ENCODE assay signal across 16 cellular contexts in the genomic region with DNA sequence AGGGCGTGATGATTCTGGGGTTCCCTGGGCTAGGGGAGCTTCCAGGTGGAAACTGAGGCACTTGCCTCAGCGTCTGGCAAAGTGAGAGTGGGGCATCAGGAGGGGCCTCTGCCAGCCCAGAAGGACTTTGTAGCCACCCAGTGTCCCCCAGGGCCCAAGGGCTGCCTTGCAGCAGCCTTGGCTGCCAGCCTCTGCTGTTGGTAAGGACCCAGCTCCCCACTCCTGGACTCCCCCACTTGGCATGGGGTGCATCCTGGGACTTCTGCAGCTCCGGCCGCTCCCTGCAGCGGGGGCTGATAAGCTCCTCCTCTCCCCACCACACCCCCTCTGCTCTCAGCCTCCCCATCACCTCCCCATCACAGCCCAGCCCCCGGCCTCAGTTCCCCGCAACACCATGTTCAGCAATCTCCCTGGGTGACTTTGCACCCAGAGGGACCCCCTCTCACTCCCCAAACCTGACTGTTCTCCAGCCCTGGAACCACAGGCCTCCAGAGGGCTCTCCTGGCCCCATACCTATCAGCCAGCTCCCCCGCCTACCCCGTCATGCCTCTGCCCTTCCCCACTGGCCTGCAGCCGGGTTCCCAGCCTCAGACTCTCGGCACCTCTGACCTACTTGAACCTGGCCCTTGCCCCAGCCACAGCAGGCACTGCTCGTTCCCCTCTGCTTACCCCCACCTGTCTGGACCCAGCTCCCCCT.
"Had no signal": no experiment of that assay in that cellular context is flagged by ENCODE, and none has a peak within 500 bp of the region (broad histone marks: within the 10 kb centered on the region; RNA-seq: fewer than 3 reads in every experiment).

No MANE protein-coding gene starts in this region.

- H3K4me3 ChIP-seq: adrenal gland, cardiac muscle cell, colonic mucosa, ovary, suprapubic skin had no signal

- H3K36me3 ChIP-seq: adrenal gland, cardiac muscle cell, colonic mucosa, ovary, suprapubic skin had no signal

- H3K4me1 Mint-ChIP-seq: activated naive CD4-positive, alpha-beta T cell treated with anti-CD3 and anti-CD28 coated beads, Interleukin-2, amount 10 ng/mL, durations not matched to agents 7 days and 5 days had no signal

- H3K4me1 ChIP-seq: adrenal gland, colonic mucosa had no signal

- H3K27me3 ChIP-seq: adrenal gland, cardiac muscle cell, colonic mucosa, ovary had no signal

- H3K4me3 Mint-ChIP-seq: activated naive CD4-positive, alpha-beta T cell treated with anti-CD3 and anti-CD28 coated beads, Interleukin-2, amount 10 ng/mL, durations not matched to agents 7 days and 5 days; neural crest cell had no signal

- ATAC-seq: SK-N-SH treated with all-trans-retinoic acid at 6 μM for 48 hours had no signal

- DNase-seq: activated CD4-positive, CD25-positive, alpha-beta regulatory T cell treated with anti-CD3 and anti-CD28 coated beads, Interleukin-2, amount 50 U/mL, for 72 hours; activated naive CD4-positive, alpha-beta T cell treated with anti-CD3 and anti-CD28 coated beads, Interleukin-2, amount 10 ng/mL, durations not matched to agents 7 days and 5 days; activated T-cell treated with anti-CD3 and anti-CD28 coated beads, Interleukin-2, amount 50 U/mL, for 1 hour; adrenal gland; colonic mucosa; stimulated activated CD4-positive, alpha-beta T cell treated with anti-CD3 and anti-CD28 coated beads, Interleukin-2, amount 100 ng/mL, for 48 hours; stimulated activated naive CD4-positive, alpha-beta T cell; T-helper 1 cell; T1000; trophoblast cell had no signal

- H3K27ac Mint-ChIP-seq: activated naive CD4-positive, alpha-beta T cell treated with anti-CD3 and anti-CD28 coated beads, Interleukin-2, amount 10 ng/mL, durations not matched to agents 7 days and 5 days; activated T-helper 2 cell treated with anti-CD3 and anti-CD28 coated beads, Interferon-gamma antibody, Interleukin-2, Interleukin-4, amounts not matched to agents 10 μg/mL and 5 μg/mL and 100 μg/mL, durations not matched to agents 14 hours and 24 hours and 36 hours had no signal

- H3K36me3 Mint-ChIP-seq: activated naive CD4-positive, alpha-beta T cell treated with anti-CD3 and anti-CD28 coated beads, Interleukin-2, amount 10 ng/mL, durations not matched to agents 7 days and 5 days had no signal

- H3K9me3 Mint-ChIP-seq: activated naive CD4-positive, alpha-beta T cell treated with anti-CD3 and anti-CD28 coated beads, Interleukin-2, amount 10 ng/mL, durations not matched to agents 7 days and 5 days; activated T-helper 2 cell treated with anti-CD3 and anti-CD28 coated beads, Interferon-gamma antibody, Interleukin-2, Interleukin-4, amounts not matched to agents 10 μg/mL and 5 μg/mL and 100 μg/mL, durations not matched to agents 14 hours and 24 hours and 36 hours; neural crest cell had no signal

- H3K9me3 ChIP-seq: adrenal gland, colonic mucosa, ovary, suprapubic skin had no signal

- H3K27ac ChIP-seq: adrenal gland, cardiac muscle cell, colonic mucosa, ovary, suprapubic skin had no signal
